Comparison of ENCODE assay signal across 1 cellular context in genomic region chr4:47936336-47936735, GRCh38.
TF ChIP-seq lines count a peak whose summit lies in the region.

No MANE protein-coding gene starts in this region.

TF ChIP-seq in HepG2, 621 proteins besides CTCF, POLR2A, EP300 and RAD21:
- TF ChIP-seq SKIL (CRISPR knock-in tag; IDR thresholded peaks at IDR 0.05; ENCODE audit: borderline replicate concordance) (no peak), GABPA (IDR thresholded peaks at IDR 0.05; ENCODE audit: low read depth, low read length) (no peak), GABPA (CRISPR knock-in tag; IDR thresholded peaks at IDR 0.05; ENCODE audit: low read depth) (no peak), ZNF768 (CRISPR knock-in tag; IDR thresholded peaks at IDR 0.05) (no peak), FOXA1 (IDR thresholded peaks at IDR 0.05) (no peak), FOXA1 (CRISPR knock-in tag; IDR thresholded peaks at IDR 0.05) (no peak), RXRB (CRISPR knock-in tag; IDR thresholded peaks at IDR 0.05; ENCODE audit: borderline replicate concordance) (no peak), CBFB (CRISPR knock-in tag; IDR thresholded peaks at IDR 0.05) (no peak), ZBTB34 (CRISPR knock-in tag; IDR thresholded peaks at IDR 0.05) (no peak), RFXANK (CRISPR knock-in tag; IDR thresholded peaks at IDR 0.05) (no peak), FOXK2 (IDR thresholded peaks at IDR 0.05) (no peak), USF2 (IDR thresholded peaks at IDR 0.05; ENCODE audit: low read depth, low read length) (no peak), USF2 (CRISPR knock-in tag; IDR thresholded peaks at IDR 0.05; ENCODE audit: borderline replicate concordance) (no peak), ZFP90 (CRISPR knock-in tag; IDR thresholded peaks at IDR 0.05; ENCODE audit: borderline replicate concordance) (no peak), IKZF1 (IDR thresholded peaks at IDR 0.05) (no peak), DBP (CRISPR knock-in tag; IDR thresholded peaks at IDR 0.05; ENCODE audit: not compliant biosample characterization) (no peak), TARDBP (CRISPR knock-in tag; IDR thresholded peaks at IDR 0.05) (no peak), GRHL1 (CRISPR knock-in tag; conservative IDR thresholded peaks at IDR 0.05) (no peak), ZNF282 (IDR thresholded peaks at IDR 0.05; ENCODE audit: partially characterized antibody) (no peak)
